Comparison of ENCODE assay signal across 20 cellular contexts in genomic region chr3:1963896-1964295, GRCh38.
"Had no signal": no experiment of that assay in that cellular context is flagged by ENCODE, and none has a peak within 500 bp of the region (broad histone marks: within the 10 kb centered on the region; RNA-seq: fewer than 3 reads in every experiment).

No MANE protein-coding gene starts in this region.

- H3K9me3 ChIP-seq: left lung, prostate gland, right atrium auricular region, sigmoid colon, stomach, thyroid gland had no signal

- ATAC-seq: effector memory CD8-positive, alpha-beta T cell; naive thymus-derived CD4-positive, alpha-beta T cell; stimulated activated effector memory CD8-positive, alpha-beta T cell treated with anti-CD3 and anti-CD28 coated beads, Interleukin-12 subunit alpha, Interleukin-12 subunit beta, amount 100 ng/mL, for 72 hours had no signal

- H3K27me3 Mint-ChIP-seq: effector memory CD8-positive, alpha-beta T cell had no signal

- FAIRE-seq: frontal cortex, kidney had no signal

- H3K4me3 ChIP-seq: left lung, prostate gland, right atrium auricular region, sigmoid colon, stomach, thyroid gland had no signal

- H3K4me3 Mint-ChIP-seq: effector memory CD8-positive, alpha-beta T cell; mesothelial cell of epicardium; naive thymus-derived CD4-positive, alpha-beta T cell; nephron; stimulated activated effector memory CD8-positive, alpha-beta T cell treated with anti-CD3 and anti-CD28 coated beads, Interleukin-12 subunit alpha, Interleukin-12 subunit beta, amount 100 ng/mL, for 72 hours had no signal

- H3K4me1 Mint-ChIP-seq: naive thymus-derived CD4-positive, alpha-beta T cell; stimulated activated effector memory CD8-positive, alpha-beta T cell treated with anti-CD3 and anti-CD28 coated beads, Interleukin-12 subunit alpha, Interleukin-12 subunit beta, amount 100 ng/mL, for 72 hours had no signal

- H3K27ac Mint-ChIP-seq: effector memory CD8-positive, alpha-beta T cell; mesothelial cell of epicardium; naive thymus-derived CD4-positive, alpha-beta T cell; stimulated activated effector memory CD8-positive, alpha-beta T cell treated with anti-CD3 and anti-CD28 coated beads, Interleukin-12 subunit alpha, Interleukin-12 subunit beta, amount 100 ng/mL, for 72 hours had no signal

- DNase-seq: cortex of kidney; effector memory CD8-positive, alpha-beta T cell; kidney; left lung; mesenchymal stem cell; naive thymus-derived CD4-positive, alpha-beta T cell; nucleus accumbens; sigmoid colon; stimulated activated CD4-positive, alpha-beta T cell treated with anti-CD3 and anti-CD28 coated beads, Interleukin-2, amount 100 ng/mL, for 24 hours; stimulated activated CD4-positive, alpha-beta T cell treated with anti-CD3 and anti-CD28 coated beads, Interleukin-4, amount 100 ng/mL, for 24 hours; stimulated activated naive CD4-positive, alpha-beta T cell treated with Interleukin-2 at 50 U/mL for 16 hours; stomach; thyroid gland; trophoblast cell had no signal

- H3K9me3 Mint-ChIP-seq: nephron had no signal

- H3K27me3 ChIP-seq: left lung, right atrium auricular region, sigmoid colon, stomach, thyroid gland had no signal

- H3K27ac ChIP-seq: left lung, prostate gland, right atrium auricular region, sigmoid colon, stomach, thyroid gland had no signal

- H3K36me3 ChIP-seq: left lung, prostate gland, right atrium auricular region, sigmoid colon, stomach, thyroid gland had no signal

- H3K4me1 ChIP-seq: left lung, prostate gland, right atrium auricular region, sigmoid colon, stomach had no signal

- H3K36me3 Mint-ChIP-seq: mesothelial cell of epicardium; stimulated activated effector memory CD8-positive, alpha-beta T cell treated with anti-CD3 and anti-CD28 coated beads, Interleukin-12 subunit alpha, Interleukin-12 subunit beta, amount 100 ng/mL, for 72 hours had no signal
